In genomic region chr10:50538473-50539398, GRCh38 we compare ENCODE assay signal across 1 cellular context.
TF ChIP-seq lines count a peak whose summit lies in the region.

No MANE protein-coding gene starts in this region.

TF ChIP-seq in HepG2, 621 proteins besides CTCF, POLR2A, EP300 and RAD21 (continued from another document):
- TF ChIP-seq ZNF580 (CRISPR knock-in tag; IDR thresholded peaks at IDR 0.05; ENCODE audit: borderline replicate concordance, low read depth) (0 out of 2 replicates have a peak, but pooled peaks have one; percentile 32), SKIL (CRISPR knock-in tag; IDR thresholded peaks at IDR 0.05; ENCODE audit: borderline replicate concordance) (peak; percentile 80; the same call in 1 of the 2 replicates), FOXK1 (CRISPR knock-in tag; IDR thresholded peaks at IDR 0.05; ENCODE audit: borderline replicate concordance, low read depth) (peak; percentile 68; the same call in 1 of the 2 replicates), KLF16 (CRISPR knock-in tag; IDR thresholded peaks at IDR 0.05) (0 out of 4 replicates have a peak, but pooled peaks of 1 of the 2 experiments have one; percentile 13), ZNF746 (CRISPR knock-in tag; IDR thresholded peaks at IDR 0.05) (no peak)
